14 cellular contexts compared by ENCODE assay signal in the genomic region with DNA sequence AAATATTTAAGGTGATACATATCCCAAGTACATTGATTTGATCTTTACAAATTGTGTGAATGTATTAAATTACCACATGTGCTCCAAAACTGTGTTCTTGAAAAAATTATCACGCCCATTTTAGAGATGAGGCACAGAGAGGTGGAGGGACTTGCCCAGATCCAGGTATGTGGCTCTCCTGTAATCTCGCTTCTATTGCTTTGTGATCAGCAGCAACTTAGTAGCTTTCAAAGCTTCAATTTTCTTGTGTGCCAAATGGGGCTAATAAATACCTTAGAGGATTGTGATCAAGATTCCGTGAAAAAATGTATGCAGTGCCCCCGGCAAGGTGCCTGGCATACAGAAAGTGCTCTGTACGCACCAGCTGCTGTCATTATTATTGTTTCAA. TPM values are rescaled to one million over a fixed set of nuclear protein-coding genes. Genes with fewer than 3 reads are reported as not detected.
DNase-seq lines count a peak whose midpoint lies in the region; ATAC-seq and TF ChIP-seq lines count a peak whose summit lies in the region.
"Had no signal": no experiment of that assay in that cellular context is flagged by ENCODE, and none has a peak within 500 bp of the region (broad histone marks: within the 10 kb centered on the region; RNA-seq: fewer than 3 reads in every experiment).

No MANE protein-coding gene starts in this region.

- peak overlapping the region; percentile 90 to 99 (median 96) for H3K27ac Mint-ChIP-seq in CD4-positive, alpha-beta memory T cell
- peak overlapping the region; percentile 49; the same call in 1 of the 2 replicates for H3K27ac Mint-ChIP-seq in HFFc6
- peak overlapping the region in 9 of 10 donors; percentile 51 to 99 (median 97) for H3K27ac Mint-ChIP-seq in naive thymus-derived CD8-positive, alpha-beta T cell

- TF ChIP-seq CTCF in HFFc6 (IDR thresholded peaks at IDR 0.05): no peak
- TF ChIP-seq CTCF in body of pancreas (IDR thresholded peaks at IDR 0.05): no peak
- no peak for TF ChIP-seq CTCF in heart right ventricle (IDR thresholded peaks at IDR 0.05)

- no peak for DNase-seq in CD4-positive, alpha-beta memory T cell
- DNase-seq in HFFc6 (no peak), body of pancreas (no peak), NCI-H187 (lab: John Stamatoyannopoulos, UW) (no peak), MG63 (no peak), heart right ventricle (no peak)
- no peak for DNase-seq in naive thymus-derived CD8-positive, alpha-beta T cell
- DNase-seq in activated effector memory CD4-positive, alpha-beta T cell treated with anti-CD3 and anti-CD28 coated beads, Interleukin-2, amount 50 U/mL, for 16 hours: no peak
- DNase-seq: central memory CD4-positive, alpha-beta T cell; NCI-H1694; SJCRH30; stimulated activated CD4-positive, alpha-beta T cell treated with anti-CD3 and anti-CD28 coated beads, Interleukin-2, amount 100 ng/mL, for 24 hours had no signal

- no peaks in the 10 kb centered on the region for H3K9me3 ChIP-seq in CD4-positive, alpha-beta memory T cell (ENCODE audit: control insufficient read depth in 1 of 2, low read length in 2 of 2)
- no peaks in the 10 kb centered on the region for H3K9me3 ChIP-seq in body of pancreas
- H3K9me3 ChIP-seq in MG63: no peaks in the 10 kb centered on the region
- H3K9me3 ChIP-seq in heart right ventricle: no peaks in the 10 kb centered on the region
- H3K9me3 ChIP-seq: right atrium auricular region, SJCRH30 had no signal

- peak overlapping the region; percentile 65 for H3K27ac ChIP-seq in CD4-positive, alpha-beta memory T cell (ENCODE audit: low read depth, low read length)
- H3K27ac ChIP-seq in body of pancreas (peak overlapping the region in 3 of 4 donors; percentile 2 to 34 (median 30)), heart right ventricle (no peak overlapping the region)
- H3K27ac ChIP-seq: HL-60, right atrium auricular region, SJCRH30 had no signal

- peaks cover 74% of the 10 kb centered on the region for H3K4me1 ChIP-seq in CD4-positive, alpha-beta memory T cell (ENCODE audit: insufficient read depth, low read length)
- peaks cover 19% of the 10 kb centered on the region for H3K4me1 ChIP-seq in body of pancreas
- H3K4me1 ChIP-seq in heart right ventricle: peaks cover 0 to 75% (median 13%) of the 10 kb centered on the region in 9 donors
- H3K4me1 ChIP-seq: SJCRH30 had no signal

- intact Hi-C loops in CD4-positive, alpha-beta memory T cell (cut with micrococcal nuclease): no loop called here
- intact Hi-C loops in body of pancreas (cut with DNase I) (no loop called here), heart right ventricle (cut with DNase I) (no loop called here)

- H3K9me3 Mint-ChIP-seq in CD4-positive, alpha-beta memory T cell: peaks cover 0 to 1% (median 0%) of the 10 kb centered on the region in 8 donors
- H3K9me3 Mint-ChIP-seq in HFFc6: no peaks in the 10 kb centered on the region
- H3K9me3 Mint-ChIP-seq in naive thymus-derived CD8-positive, alpha-beta T cell: no peaks in the 10 kb centered on the region

- TF ChIP-seq POLR2A in body of pancreas (IDR thresholded peaks at IDR 0.05): no peak

- H3K4me1 Mint-ChIP-seq in CD4-positive, alpha-beta memory T cell: peaks cover 48 to 78% (median 62%) of the 10 kb centered on the region in 4 donors
- H3K4me1 Mint-ChIP-seq in HFFc6 (ENCODE audit: low read depth): peaks cover 60% of the 10 kb centered on the region
- peaks cover 16 to 87% (median 57%) of the 10 kb centered on the region in 4 donors for H3K4me1 Mint-ChIP-seq in naive thymus-derived CD8-positive, alpha-beta T cell

- H3K4me3 ChIP-seq in CD4-positive, alpha-beta memory T cell (ENCODE audit: low read length in 2 of 2): no peak overlapping the region
- H3K4me3 ChIP-seq in body of pancreas (no peak overlapping the region), MG63 (no peak overlapping the region), heart right ventricle (no peak overlapping the region)
- H3K4me3 ChIP-seq: right atrium auricular region, SJCRH30 had no signal

- H3K36me3 Mint-ChIP-seq in CD4-positive, alpha-beta memory T cell: peaks cover 0 to 3% of the 10 kb centered on the region in 2 donors
- peaks cover 3% of the 10 kb centered on the region; the same call in 1 of the 2 replicates for H3K36me3 Mint-ChIP-seq in HFFc6 (ENCODE audit: low read depth)
- no peaks in the 10 kb centered on the region for H3K36me3 Mint-ChIP-seq in naive thymus-derived CD8-positive, alpha-beta T cell

- no peaks in the 10 kb centered on the region for H3K36me3 ChIP-seq in CD4-positive, alpha-beta memory T cell (ENCODE audit: insufficient read depth, low read length)
- no peaks in the 10 kb centered on the region for H3K36me3 ChIP-seq in body of pancreas (replicated peaks in 1 of 2; ENCODE audit: insufficient read depth in 1 of 2, low read depth in 2 of 2)
- H3K36me3 ChIP-seq in MG63: peaks cover 4% of the 10 kb centered on the region
- H3K36me3 ChIP-seq in heart right ventricle: no peaks in the 10 kb centered on the region
- H3K36me3 ChIP-seq: right atrium auricular region, SJCRH30 had no signal

- no peaks in the 10 kb centered on the region for H3K27me3 ChIP-seq in CD4-positive, alpha-beta memory T cell (ENCODE audit: insufficient read depth, low read length)
- no peaks in the 10 kb centered on the region for H3K27me3 ChIP-seq in body of pancreas
- H3K27me3 ChIP-seq in MG63: no peaks in the 10 kb centered on the region
- H3K27me3 ChIP-seq in heart right ventricle: no peaks in the 10 kb centered on the region
- H3K27me3 ChIP-seq: right atrium auricular region had no signal

- no peak for ATAC-seq in body of pancreas
- no peak for ATAC-seq in naive thymus-derived CD8-positive, alpha-beta T cell
- ATAC-seq in heart right ventricle: no peak

- POLR2A ChIA-PET in CD4-positive, alpha-beta memory T cell (lab: Charles Lee; ENCODE audit: partially characterized antibody): interaction anchor here (0.6 to 15.6 kb wide), 5 partner anchors 15 to 231 kb away, joined by 3 to 296 read pairs (median 64); partner anchors contain the start of gene FNBP4
- POLR2A ChIA-PET in naive thymus-derived CD8-positive, alpha-beta T cell (lab: Charles Lee): interaction anchor here (0.6 to 2.0 kb wide), 4 partner anchors 15 to 58 kb away, joined by 3 to 7 read pairs (median 4); no protein-coding TSS in a partner anchor

- no peaks in the 10 kb centered on the region for H3K27me3 Mint-ChIP-seq in CD4-positive, alpha-beta memory T cell
- H3K27me3 Mint-ChIP-seq in HFFc6 (ENCODE audit: insufficient read depth): peaks cover 2% of the 10 kb centered on the region; the same call in 1 of the 2 replicates
- no peaks in the 10 kb centered on the region for H3K27me3 Mint-ChIP-seq in naive thymus-derived CD8-positive, alpha-beta T cell

- peak overlapping the region in 3 of 8 donors; percentile 39 to 70 (median 41) for H3K4me3 Mint-ChIP-seq in CD4-positive, alpha-beta memory T cell
- H3K4me3 Mint-ChIP-seq in HFFc6: no peak overlapping the region
- peak overlapping the region in 1 of 10 donors; percentile 22 for H3K4me3 Mint-ChIP-seq in naive thymus-derived CD8-positive, alpha-beta T cell

- WGBS in body of pancreas, 2 donors: 85 to 89% methylated on average over 5 of the region's 5 CpGs
- WGBS in heart right ventricle, 2 donors: 90 to 98% methylated on average over 5 of the region's 5 CpGs

- CTCF ChIA-PET in CD4-positive, alpha-beta memory T cell (lab: Charles Lee; ENCODE audit: partially characterized antibody): interaction anchor here (0.5 to 2.6 kb wide), 8 partner anchors 9 to 110 kb away, joined by 3 to 13 read pairs (median 4); no protein-coding TSS in a partner anchor

RNA-seq across cellular contexts. Expression of gene PTPRJ, which starts 18.0 kb away (rescaled TPM):
- total RNA-seq in CD4-positive, alpha-beta memory T cell: 10 to 100 TPM; 57.8 to 57.9 TPM
- 10 to 100 TPM in 1 of 2 donors, 1 to 10 TPM in 1; 3.3 to 16.6 TPM for polyA plus RNA-seq in CD4-positive, alpha-beta memory T cell
- total RNA-seq in HFFc6 (2021; fragmentation: NEBNext Ultra II Directional; extraction: Animal tissue kit (Norgen Biotek cat#: 25700)): 10 to 100 TPM; 15.7 to 20.8 (median 19.2) TPM
- total RNA-seq in body of pancreas (10 to 100 TPM; 10.9 to 17.1 TPM), heart right ventricle (10 to 100 TPM in 2 of 10 donors, 1 to 10 TPM in 8; 5.6 to 22.9 (median 7.5) TPM)
- total RNA-seq in naive thymus-derived CD8-positive, alpha-beta T cell: 10 to 100 TPM; 21.7 to 23.7 TPM
- 10 to 100 TPM in 1 of 3 donors, 1 to 10 TPM in 2; 4.3 to 10.2 (median 5.3) TPM for polyA plus RNA-seq in naive thymus-derived CD8-positive, alpha-beta T cell
- 7.7 and 9.2 TPM in 2 replicates for total RNA-seq in MG63 (2014; rRNA removed; shearing (Covaris generic); ENCODE audit: low replicate concordance)
- 1 to 10 TPM in 1 of 2 donors, under 1 TPM in 1; 0.78 to 1.5 TPM for polyA plus RNA-seq in heart right ventricle

Comparison
In these comparisons a context has a peak if more than half of its experiments do, and no peak if none do; other contexts are left out.
1. H3K27ac ChIP-seq: peak in CD4-positive, alpha-beta memory T cell (single experiment) and body of pancreas (3 of 4); none in heart right ventricle (0 of 10).
2. Peak in every context shown above with its lines, with median percentiles within 50 percentile points of each other: H3K27ac Mint-ChIP-seq.